28 cellular contexts compared by ENCODE assay signal in genomic region chr5:2684606-2685005, GRCh38.
"Had no signal": no experiment of that assay in that cellular context is flagged by ENCODE, and none has a peak within 500 bp of the region (broad histone marks: within the 10 kb centered on the region; RNA-seq: fewer than 3 reads in every experiment).

No MANE protein-coding gene starts in this region.

- H2AFZ ChIP-seq: neural progenitor cell, parathyroid adenoma had no signal

- ATAC-seq: naive thymus-derived CD4-positive, alpha-beta T cell; natural killer cell; psoas muscle; right cardiac atrium; right lobe of liver; stimulated activated effector memory CD8-positive, alpha-beta T cell treated with anti-CD3 and anti-CD28 coated beads, Interleukin-12 subunit alpha, Interleukin-12 subunit beta, amount 100 ng/mL, for 72 hours; stimulated activated naive CD8-positive, alpha-beta T cell treated with anti-CD3 and anti-CD28 coated beads, Interleukin-15, amount 100 ng/mL, for 72 hours; stimulated activated naive CD8-positive, alpha-beta T cell treated with anti-CD3 and anti-CD28 coated beads, Interleukin-15, Interleukin-2, amounts not matched to agents 100 U/mL and 50 U/mL, for 24 hours; upper lobe of right lung had no signal

- H3K9me3 ChIP-seq: neutrophil, ovary, psoas muscle, right lobe of liver, sigmoid colon, suprapubic skin, testis, tibial artery, transverse colon, upper lobe of right lung, uterus had no signal

- H3K36me3 ChIP-seq: neural progenitor cell, neutrophil, ovary, right lobe of liver, sigmoid colon, suprapubic skin, tibial artery, transverse colon, upper lobe of right lung, uterus had no signal

- H3K4me2 ChIP-seq: neural progenitor cell had no signal

- H3K27ac ChIP-seq: neural progenitor cell, neutrophil, ovary, parathyroid adenoma, psoas muscle, right lobe of liver, sigmoid colon, suprapubic skin, testis, tibial artery, transverse colon, upper lobe of right lung, uterus had no signal

- H3K9ac ChIP-seq: neural progenitor cell, parathyroid adenoma had no signal

- H3K27me3 ChIP-seq: neural progenitor cell, neutrophil, ovary, right lobe of liver, testis, transverse colon, upper lobe of right lung, uterus had no signal

- DNase-seq: naive thymus-derived CD4-positive, alpha-beta T cell; natural killer cell; nucleus accumbens; ovary; posterior cingulate gyrus; psoas muscle; right cardiac atrium; right lobe of liver; sigmoid colon; small intestine; stimulated activated CD4-positive, alpha-beta T cell treated with anti-CD3 and anti-CD28 coated beads, Interleukin-15, amount 100 ng/mL, for 24 hours; stimulated activated CD4-positive, alpha-beta T cell treated with anti-CD3 and anti-CD28 coated beads, Interleukin-2, amount 100 ng/mL, for 24 hours; stimulated activated CD4-positive, alpha-beta T cell treated with anti-CD3 and anti-CD28 coated beads, Interleukin-2, amount 100 ng/mL, for 48 hours; stimulated activated CD4-positive, alpha-beta T cell treated with anti-CD3 and anti-CD28 coated beads, Interleukin-4, amount 100 ng/mL, for 24 hours; stimulated activated naive CD4-positive, alpha-beta T cell; stimulated activated naive CD8-positive, alpha-beta T cell treated with anti-CD3 and anti-CD28 coated beads, Interleukin-15, amount 100 ng/mL, for 72 hours; stimulated activated naive CD8-positive, alpha-beta T cell treated with anti-CD3 and anti-CD28 coated beads, Interleukin-15, Interleukin-2, amounts not matched to agents 100 U/mL and 50 U/mL, for 24 hours; substantia nigra; testis; tibial artery; transverse colon; upper lobe of right lung; uterus had no signal

- H3K4me3 ChIP-seq: neural progenitor cell, ovary, psoas muscle, right lobe of liver, sigmoid colon, suprapubic skin, testis, tibial artery, transverse colon, upper lobe of right lung, uterus had no signal

- H3K4me1 ChIP-seq: psoas muscle, right lobe of liver, sigmoid colon, testis, transverse colon, upper lobe of right lung, uterus had no signal
